Comparison of ENCODE assay signal across 8 cellular contexts in genomic region chr2:68653538-68653982, GRCh38. TPM values are rescaled to one million over a fixed set of nuclear protein-coding genes. Genes with fewer than 3 reads are reported as not detected.
DNase-seq lines count a peak whose midpoint lies in the region; ATAC-seq, FAIRE-seq and TF ChIP-seq lines count a peak whose summit lies in the region.

No MANE protein-coding gene starts in this region.

- H3K27me3 Mint-ChIP-seq in stimulated activated memory B cell treated with anti-CD40 and anti-IgM and Interleukin-4, amounts not matched to agents 10 μg/mL and 1 μg/mL and 100 μg/mL, for 72 hours: peaks cover 60% of the 10 kb centered on the region

- peak; percentile 89 for DNase-seq in A673 (ENCODE audit: low spot score)
- DNase-seq in GM19238 (ENCODE audit: insufficient read length, low spot score): peak; percentile 25
- DNase-seq in activated CD4-positive, alpha-beta T cell treated with anti-CD3 and anti-CD28 coated beads, Interleukin-2, amount 50 U/mL, for 48 hours: peak; percentile 50 to 65
- DNase-seq in glomerular endothelial cell (ENCODE audit: extremely low read depth, low read depth, low spot score): peak; percentile 64
- no peak for DNase-seq in GM19239 (ENCODE audit: insufficient read length, low spot score)
- no peak for DNase-seq in NCI-H69 (lab: John Stamatoyannopoulos, UW)

- POLR2A ChIA-PET in A673 (lab: Charles Lee; ENCODE audit: low non-redundant PET): interaction anchor here (0.7 kb wide), 1 partner anchor 26 kb away, joined by 3 read pairs; no protein-coding TSS in a partner anchor

- H3K9me3 ChIP-seq in A673 (ENCODE audit: low read depth, low read length, poor library complexity, severe bottlenecking): no peaks in the 10 kb centered on the region

- peaks cover 5% of the 10 kb centered on the region for H3K36me3 Mint-ChIP-seq in stimulated activated memory B cell treated with anti-CD40 and anti-IgM and Interleukin-4, amounts not matched to agents 10 μg/mL and 1 μg/mL and 100 μg/mL, for 72 hours

- peak overlapping the region; percentile 20 for H3K27ac ChIP-seq in A673 (ENCODE audit: low read depth, low read length, poor library complexity, severe bottlenecking)

- H3K4me3 ChIP-seq in A673 (ENCODE audit: low read depth, low read length, poor library complexity, severe bottlenecking): peak overlapping the region; percentile 1

- peak; percentile 87 for ATAC-seq in HG03469 (IDR thresholded peaks at IDR 0.05; ENCODE audit: unreplicated experiment)
- ATAC-seq in stimulated activated memory B cell treated with anti-CD40 and anti-IgM and Interleukin-4, amounts not matched to agents 10 μg/mL and 1 μg/mL and 100 μg/mL, for 72 hours: peak; percentile 83

- H3K27ac Mint-ChIP-seq in stimulated activated memory B cell treated with anti-CD40 and anti-IgM and Interleukin-4, amounts not matched to agents 10 μg/mL and 1 μg/mL and 100 μg/mL, for 72 hours: peak overlapping the region; percentile 52

- CTCF ChIA-PET in A673 (lab: Charles Lee): interaction anchor here (2.2 kb wide), 1 partner anchor 166 kb away, joined by 7 read pairs; no protein-coding TSS in a partner anchor

- no TSS peak for BruUV-seq in A673 (replicated peaks; lab: Mats Ljungman, UMichigan)

- H3K4me1 ChIP-seq in A673 (ENCODE audit: insufficient read depth, low read length, poor library complexity, severe bottlenecking): peaks cover 31% of the 10 kb centered on the region

- H3K36me3 ChIP-seq in A673 (ENCODE audit: insufficient read depth, low read length, poor library complexity, severe bottlenecking): peaks cover 7% of the 10 kb centered on the region

- H3K9me3 Mint-ChIP-seq in stimulated activated memory B cell treated with anti-CD40 and anti-IgM and Interleukin-4, amounts not matched to agents 10 μg/mL and 1 μg/mL and 100 μg/mL, for 72 hours: peaks cover 4% of the 10 kb centered on the region

- no peak for TF ChIP-seq CTCF in A673 (conservative IDR thresholded peaks at IDR 0.05; ENCODE audit: low read depth, low read length)

- H3K4me3 Mint-ChIP-seq in stimulated activated memory B cell treated with anti-CD40 and anti-IgM and Interleukin-4, amounts not matched to agents 10 μg/mL and 1 μg/mL and 100 μg/mL, for 72 hours: peak overlapping the region; percentile 27

- no peak for FAIRE-seq in GM19239 (lab: Jason Lieb, UNC)

- H3K4me1 Mint-ChIP-seq in stimulated activated memory B cell treated with anti-CD40 and anti-IgM and Interleukin-4, amounts not matched to agents 10 μg/mL and 1 μg/mL and 100 μg/mL, for 72 hours: peaks cover 14% of the 10 kb centered on the region

- H3K27me3 ChIP-seq in A673 (replicated peaks; ENCODE audit: insufficient read depth, low read depth, low read length, poor library complexity): no peaks in the 10 kb centered on the region

- intact Hi-C loops in A673 (cut with micrococcal nuclease; ENCODE audit: unreplicated experiment): no loop called here

RNA-seq across cellular contexts. Expression of gene PROKR1, which starts 10.2 kb away (rescaled TPM):
- total RNA-seq in A673 (2021) (15.7 and 19.6 TPM in 2 replicates), glomerular endothelial cell (not detected in 2 replicates)

Comparison
In these comparisons a context has a peak if more than half of its experiments do, and no peak if none do; other contexts are left out.
1. DNase-seq: peak in A673 (single experiment), GM19238 (single experiment), activated CD4-positive, alpha-beta T cell treated with anti-CD3 and anti-CD28 coated beads, Interleukin-2, amount 50 U/mL, for 48 hours (2 of 2) and glomerular endothelial cell (single experiment); none in GM19239 (single experiment) and NCI-H69 (single experiment).
2. RNA of gene PROKR1, which starts 10.2 kb away (total RNA-seq): 15.7 to 19.6 TPM in A673; not detected in glomerular endothelial cell; every median in the first group is over 10 times any median in the second.